In genomic region chr2:52611757-52612156, GRCh38 we compare ENCODE assay signal across 19 cellular contexts.
"Had no signal": no experiment of that assay in that cellular context is flagged by ENCODE, and none has a peak within 500 bp of the region (broad histone marks: within the 10 kb centered on the region; RNA-seq: fewer than 3 reads in every experiment).

No MANE protein-coding gene starts in this region.

- H3K36me3 ChIP-seq: ascending aorta, MG63, SJSA1 had no signal

- H3K27ac ChIP-seq: ascending aorta, SJSA1 had no signal

- H3K9me3 ChIP-seq: ascending aorta, MG63, SJSA1 had no signal

- H3K27me3 ChIP-seq: ascending aorta, MG63, SJSA1 had no signal

- DNase-seq: activated CD4-positive, alpha-beta T cell treated with anti-CD3 and anti-CD28 coated beads for 1 hour; activated CD4-positive, alpha-beta T cell treated with anti-CD3 and anti-CD28 coated beads, Interleukin-2, amount 10 ng/mL, durations not matched to agents 24 days and 14 days; activated CD4-positive, alpha-beta T cell treated with anti-CD3 and anti-CD28 coated beads, Interleukin-2, amount 50 U/mL, for 48 hours; activated effector memory CD4-positive, alpha-beta T cell treated with anti-CD3 and anti-CD28 coated beads, Interleukin-2, amount 50 U/mL, for 16 hours; activated naive CD4-positive, alpha-beta T cell treated with Interleukin-2 at 50 U/mL for 16 hours; activated naive CD8-positive, alpha-beta T cell treated with anti-CD3 and anti-CD28 coated beads, Interleukin-2, amount 50 U/mL, for 24 hours; activated T-cell treated with anti-CD3 and anti-CD28 coated beads, Interleukin-2, amount 50 U/mL, for 4 hours; amniotic stem cell; cortex of kidney; MG63; NCI-H1105; NCI-H146; NCI-H2029; NCI-H2107; NCI-H2227 treated with DMSO at 0.1 percent for 48 hours; NCI-H446 treated with DMSO at 0.1 percent for 48 hours; NCI-H524 treated with DMSO at 0.1 percent for 48 hours had no signal

- H3K4me1 ChIP-seq: ascending aorta, SJSA1 had no signal

- H3K4me3 ChIP-seq: ascending aorta, MG63, SJSA1 had no signal
